Comparison of ENCODE assay signal across 8 cellular contexts in the genomic region with DNA sequence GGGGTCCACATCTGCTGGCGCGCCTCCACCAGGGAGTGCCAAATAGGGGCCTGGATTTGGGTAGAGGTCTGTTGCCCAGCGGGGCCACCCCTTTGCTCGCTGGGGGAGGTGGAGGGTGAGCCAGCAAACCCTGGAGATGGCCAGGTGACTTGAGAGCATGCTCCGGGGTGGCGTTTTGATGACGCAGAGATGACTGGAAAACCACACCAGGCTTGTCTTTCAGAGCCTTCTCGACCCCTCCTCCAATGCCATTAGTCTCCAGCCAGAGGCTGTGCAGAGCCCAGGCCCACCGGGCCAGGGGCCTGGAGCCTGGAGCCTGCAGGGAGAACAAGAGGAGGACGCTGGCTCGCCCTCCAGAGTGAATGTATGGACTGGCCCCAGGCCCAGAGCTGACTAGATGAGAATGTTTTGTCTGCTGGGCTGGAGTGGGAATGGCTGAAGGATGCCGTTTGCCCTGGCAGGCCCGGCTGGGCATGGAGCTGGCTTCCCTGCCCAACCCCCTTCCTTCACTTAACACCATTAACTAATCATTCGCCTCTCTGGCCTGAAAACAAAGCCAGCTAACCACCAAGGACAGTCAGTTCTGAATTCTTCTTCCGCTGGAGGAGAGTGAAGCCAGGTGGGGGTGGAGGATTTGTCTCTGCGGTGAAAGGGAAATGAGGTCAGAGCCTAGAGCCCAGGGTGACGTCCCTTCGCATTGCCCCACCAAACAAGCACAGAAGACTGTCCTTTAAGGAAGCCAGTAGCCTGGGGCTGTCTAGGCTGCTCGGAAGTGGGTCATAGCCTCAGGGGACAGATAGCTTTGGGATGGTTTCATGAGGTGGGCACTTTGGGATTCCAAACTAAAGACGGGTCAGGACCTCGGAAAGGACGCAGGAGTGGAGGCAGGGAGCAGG. TPM values are rescaled to one million over a fixed set of nuclear protein-coding genes. Genes with fewer than 3 reads are reported as not detected.
DNase-seq lines count a peak whose midpoint lies in the region; ATAC-seq, FAIRE-seq and TF ChIP-seq lines count a peak whose summit lies in the region.

No MANE protein-coding gene starts in this region.

- TF ChIP-seq POLR2A in tibial nerve (IDR thresholded peaks at IDR 0.05), result no peak

- H3K4me3 ChIP-seq in astrocyte (ENCODE audit: insufficient read depth, low read depth, low read length), result no peak overlapping the region
- H3K4me3 ChIP-seq in tibial nerve, result no peak overlapping the region

- DNase-seq in EH (ENCODE audit: low read depth) (peak; percentile 55), astrocyte (ENCODE audit: low read depth) (peak; percentile 71), left kidney (ENCODE audit: low read depth, low spot score) (peak; percentile 55), tibial nerve (ENCODE audit: low spot score in 2 of 2) (no peak), COLO668 (lab: John Stamatoyannopoulos, UW; ENCODE audit: unreplicated experiment) (no peak), inferior parietal cortex (ENCODE audit: extremely low spot score) (no peak)
- DNase-seq in stimulated activated naive B cell treated with anti-CD40 and anti-IgM and Interleukin-4, amounts not matched to agents 10 μg/mL and 1 μg/mL and 100 μg/mL, for 72 hours, result no peak

- no peaks in the 10 kb centered on the region for H3K36me3 Mint-ChIP-seq in IgD-negative memory B cell
- H3K36me3 Mint-ChIP-seq in astrocyte (ENCODE audit: low read depth, unreplicated experiment), result peaks cover 5% of the 10 kb centered on the region
- H3K36me3 Mint-ChIP-seq in stimulated activated naive B cell treated with anti-CD40 and anti-IgM and Interleukin-4, amounts not matched to agents 10 μg/mL and 1 μg/mL and 100 μg/mL, for 72 hours, result no peaks in the 10 kb centered on the region

- TF ChIP-seq EP300 in tibial nerve (IDR thresholded peaks at IDR 0.05), result peak; percentile 11 to 54

- H3K27ac Mint-ChIP-seq in IgD-negative memory B cell (peak overlapping the region; percentile 59 to 96 (median 78)), astrocyte (ENCODE audit: unreplicated experiment) (peak overlapping the region; percentile 96)
- no peak overlapping the region for H3K27ac Mint-ChIP-seq in stimulated activated naive B cell treated with anti-CD40 and anti-IgM and Interleukin-4, amounts not matched to agents 10 μg/mL and 1 μg/mL and 100 μg/mL, for 72 hours

- FAIRE-seq in astrocyte (lab: Jason Lieb, UNC), result no peak

- peaks cover 56% of the 10 kb centered on the region for H3K4me1 ChIP-seq in astrocyte (ENCODE audit: insufficient read depth, low read length)
- peaks cover 0 to 98% (median 60%) of the 10 kb centered on the region in 4 donors for H3K4me1 ChIP-seq in tibial nerve

- H3K4me3 Mint-ChIP-seq in IgD-negative memory B cell (peak overlapping the region; percentile 22 to 91 (median 64)), astrocyte (ENCODE audit: unreplicated experiment) (peak overlapping the region; percentile 73)
- no peak overlapping the region for H3K4me3 Mint-ChIP-seq in stimulated activated naive B cell treated with anti-CD40 and anti-IgM and Interleukin-4, amounts not matched to agents 10 μg/mL and 1 μg/mL and 100 μg/mL, for 72 hours

- H3K9me3 ChIP-seq in astrocyte (ENCODE audit: insufficient read depth, low read depth, low read length) (no peaks in the 10 kb centered on the region), tibial nerve (no peaks in the 10 kb centered on the region)

- no peak for ATAC-seq in stimulated activated naive B cell treated with anti-CD40 and anti-IgM and Interleukin-4, amounts not matched to agents 10 μg/mL and 1 μg/mL and 100 μg/mL, for 72 hours (replicated peaks)

- H3K27ac ChIP-seq in astrocyte (ENCODE audit: low read depth, low read length) (peak overlapping the region; percentile 67), tibial nerve (peak overlapping the region; percentile 89 to 96 (median 93))

- peaks cover 21% of the 10 kb centered on the region for H4K20me1 ChIP-seq in astrocyte (ENCODE audit: insufficient read depth, low read length)

- H3K79me2 ChIP-seq in astrocyte (ENCODE audit: insufficient read depth, low read length), result peaks cover 27% of the 10 kb centered on the region

- TF ChIP-seq CTCF in astrocyte (IDR thresholded peaks at IDR 0.05; ENCODE audit: insufficient read depth, low read depth, low read length), result no peak
- no peak for TF ChIP-seq CTCF in tibial nerve (IDR thresholded peaks at IDR 0.05)

- peaks cover 29% of the 10 kb centered on the region for H3K27me3 Mint-ChIP-seq in IgD-negative memory B cell
- H3K27me3 Mint-ChIP-seq in astrocyte (ENCODE audit: low read depth, unreplicated experiment), result no peaks in the 10 kb centered on the region
- peaks cover 35 to 58% of the 10 kb centered on the region in 2 donors for H3K27me3 Mint-ChIP-seq in stimulated activated naive B cell treated with anti-CD40 and anti-IgM and Interleukin-4, amounts not matched to agents 10 μg/mL and 1 μg/mL and 100 μg/mL, for 72 hours

- peak overlapping the region; percentile 67 for H3K4me2 ChIP-seq in astrocyte (ENCODE audit: low read length)

- 31 to 36% methylated on average over 21 to 22 of the region's 22 CpGs for WGBS in tibial nerve, 2 donors

- H3K9me3 Mint-ChIP-seq in IgD-negative memory B cell (no peaks in the 10 kb centered on the region), astrocyte (ENCODE audit: unreplicated experiment) (no peaks in the 10 kb centered on the region)
- H3K9me3 Mint-ChIP-seq in stimulated activated naive B cell treated with anti-CD40 and anti-IgM and Interleukin-4, amounts not matched to agents 10 μg/mL and 1 μg/mL and 100 μg/mL, for 72 hours, result no peaks in the 10 kb centered on the region

- H2AFZ ChIP-seq in astrocyte (ENCODE audit: low read depth, low read length), result peak overlapping the region; percentile 71

- H3K4me1 Mint-ChIP-seq in IgD-negative memory B cell, result peaks cover 7 to 22% (median 21%) of the 10 kb centered on the region in 3 donors
- peaks cover 22% of the 10 kb centered on the region for H3K4me1 Mint-ChIP-seq in astrocyte (ENCODE audit: low read depth, unreplicated experiment)
- H3K4me1 Mint-ChIP-seq in stimulated activated naive B cell treated with anti-CD40 and anti-IgM and Interleukin-4, amounts not matched to agents 10 μg/mL and 1 μg/mL and 100 μg/mL, for 72 hours, result peaks cover 28 to 56% of the 10 kb centered on the region in 2 donors

- H3K27me3 ChIP-seq in astrocyte (ENCODE audit: insufficient read depth, low read length) (no peaks in the 10 kb centered on the region), tibial nerve (peaks cover 0 to 31% of the 10 kb centered on the region in 2 donors)

- H3K9ac ChIP-seq in astrocyte (ENCODE audit: low read length), result peak overlapping the region; percentile 55

- H3K36me3 ChIP-seq in astrocyte (ENCODE audit: insufficient read depth, low read length) (peaks cover 6% of the 10 kb centered on the region), tibial nerve (no peaks in the 10 kb centered on the region)

RNA-seq across cellular contexts. Expression of a gene that starts 1.6 kb away (rescaled TPM):
- polyA plus RNA-seq in IgD-negative memory B cell, result 1.3 TPM
- total RNA-seq in astrocyte (188 and 213 TPM in 2 replicates), tibial nerve (1,000 to 10,000 TPM in 1 of 4 donors, 100 to 1,000 TPM in 3; 612 to 1,198 (median 830) TPM)

RNA-seq across cellular contexts. Expression of a gene that starts 15.8 kb away (rescaled TPM):
- 41.1 TPM for polyA plus RNA-seq in IgD-negative memory B cell
- total RNA-seq in astrocyte (31.8 and 33.3 TPM in 2 replicates), tibial nerve (10 to 100 TPM; 13.8 to 19.2 (median 15.9) TPM)

RNA-seq across cellular contexts. Expression of a gene that starts 22.2 kb away (rescaled TPM):
- not detected for polyA plus RNA-seq in IgD-negative memory B cell
- total RNA-seq in astrocyte (5.6 and 6.3 TPM in 2 replicates), tibial nerve (10 to 100 TPM; 12.5 to 55.2 (median 34.1) TPM)

RNA-seq across cellular contexts. Expression of a gene that starts 28.0 kb away (rescaled TPM):
- not detected for polyA plus RNA-seq in IgD-negative memory B cell
- total RNA-seq in astrocyte, result not detected in 2 replicates
- total RNA-seq in tibial nerve, result under 1 TPM in 1 of 4 donors, not detected in 3; 0.44 TPM

Comparison
In these comparisons a context has a peak if more than half of its experiments do, and no peak if none do; other contexts are left out.
1. DNase-seq: peak in EH (single experiment), astrocyte (single experiment) and left kidney (single experiment); none in tibial nerve (0 of 2), COLO668 (single experiment), inferior parietal cortex (single experiment) and stimulated activated naive B cell treated with anti-CD40 and anti-IgM and Interleukin-4, amounts not matched to agents 10 μg/mL and 1 μg/mL and 100 μg/mL, for 72 hours (single experiment).
2. H3K4me3 Mint-ChIP-seq: peak in IgD-negative memory B cell (4 of 4) and astrocyte (single experiment); none in stimulated activated naive B cell treated with anti-CD40 and anti-IgM and Interleukin-4, amounts not matched to agents 10 μg/mL and 1 μg/mL and 100 μg/mL, for 72 hours (0 of 2).